Comparison of ENCODE assay signal across 9 cellular contexts in the genomic region with DNA sequence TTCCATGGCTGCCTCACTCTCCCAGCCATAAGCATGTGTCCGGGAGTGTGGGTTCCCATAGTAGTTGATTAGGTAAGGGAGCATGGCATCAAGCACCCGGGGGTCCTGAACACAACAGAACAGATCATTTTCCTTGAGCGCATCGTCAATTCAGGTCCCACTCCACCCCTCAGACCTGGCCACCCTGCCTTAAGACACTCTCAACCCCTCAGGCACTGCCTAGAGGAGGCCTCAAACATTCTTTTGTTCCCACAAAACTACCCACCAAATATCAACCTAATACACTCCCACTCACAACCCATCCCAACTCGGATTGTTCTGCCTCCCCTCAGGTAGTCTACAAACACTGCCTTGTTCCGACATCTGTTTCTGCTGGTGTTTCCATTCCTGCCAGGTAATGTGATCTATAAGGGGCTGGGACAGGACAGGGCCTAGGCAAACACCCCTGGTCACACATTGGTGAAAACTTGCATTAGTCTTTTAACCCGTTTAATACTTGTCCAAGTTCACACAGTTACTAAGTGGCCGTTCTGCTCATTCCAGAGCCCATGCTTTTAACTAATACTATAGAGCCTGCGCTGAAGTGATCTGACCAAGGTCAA. TPM values are rescaled to one million over a fixed set of nuclear protein-coding genes. Genes with fewer than 3 reads are reported as not detected.
A peak's percentile ranks its signal among the peaks of the same experiment; 100 is the strongest.
DNase-seq lines count a peak whose midpoint lies in the region; ATAC-seq and TF ChIP-seq lines count a peak whose summit lies in the region.
"Had no signal": no experiment of that assay in that cellular context is flagged by ENCODE, and none has a peak within 500 bp of the region (broad histone marks: within the 10 kb centered on the region; RNA-seq: fewer than 3 reads in every experiment).

No MANE protein-coding gene starts in this region.

- ATAC-seq in HG02884 (IDR thresholded peaks at IDR 0.05; ENCODE audit: unreplicated experiment): no peak

- H3K9ac ChIP-seq in OCI-LY3 (ENCODE audit: low read length): no peak overlapping the region; the same call in 1 of the 2 replicates

- H3K9me3 Mint-ChIP-seq in Caco-2 (ENCODE audit: unreplicated experiment): no peaks in the 10 kb centered on the region
- H3K9me3 Mint-ChIP-seq in endothelial cell (ENCODE audit: unreplicated experiment): no peaks in the 10 kb centered on the region

- peaks cover 40% of the 10 kb centered on the region for H3K79me2 ChIP-seq in OCI-LY3 (ENCODE audit: low read length)
- peaks cover 32% of the 10 kb centered on the region for H3K79me2 ChIP-seq in osteoblast (ENCODE audit: insufficient read depth, low read length)

- H2AFZ ChIP-seq in OCI-LY3 (ENCODE audit: low read depth, low read length) (no peak overlapping the region), osteoblast (ENCODE audit: low read length) (peak overlapping the region; percentile 77)

- H3K27me3 Mint-ChIP-seq in Caco-2 (ENCODE audit: insufficient read depth, unreplicated experiment) (no peaks in the 10 kb centered on the region), endothelial cell (ENCODE audit: unreplicated experiment) (peaks cover 10% of the 10 kb centered on the region)

- intact Hi-C loops in Caco-2 (cut with micrococcal nuclease; ENCODE audit: unreplicated experiment): loop anchor here (1.0 to 5.0 kb wide), 4 partner anchors 33 to 235 kb away; a partner anchor contains a TSS

- H3K36me3 Mint-ChIP-seq in Caco-2 (ENCODE audit: insufficient read depth, unreplicated experiment) (peaks cover 66% of the 10 kb centered on the region), endothelial cell (ENCODE audit: low read depth, unreplicated experiment) (peaks cover 17% of the 10 kb centered on the region)

- no peaks in the 10 kb centered on the region for H3K27me3 ChIP-seq in Caco-2 (replicated peaks; ENCODE audit: control insufficient read depth, insufficient read depth, low read length)
- no peaks in the 10 kb centered on the region for H3K27me3 ChIP-seq in OCI-LY3 (ENCODE audit: low read depth, low read length)
- H3K27me3 ChIP-seq in osteoblast (ENCODE audit: insufficient read depth, low read length): no peaks in the 10 kb centered on the region

- H3K27ac ChIP-seq in OCI-LY3 (ENCODE audit: low read length) (no peak overlapping the region), osteoblast (ENCODE audit: low read depth, low read length) (peak overlapping the region; percentile 92)

- peak overlapping the region; percentile 93 for H3K4me3 ChIP-seq in Caco-2 (ENCODE audit: low read depth, low read length)
- peak overlapping the region; percentile 80 for H3K4me3 ChIP-seq in OCI-LY3 (ENCODE audit: low read length)
- peak overlapping the region; percentile 95 for H3K4me3 ChIP-seq in osteoblast (ENCODE audit: insufficient read depth, low read length)

- peak overlapping the region; percentile 72 for H3K4me2 ChIP-seq in OCI-LY3 (ENCODE audit: low read length)
- H3K4me2 ChIP-seq in osteoblast (ENCODE audit: insufficient read depth, low read length): peak overlapping the region; percentile 99

- H3K4me1 ChIP-seq in Caco-2 (peaks cover 22% of the 10 kb centered on the region), OCI-LY3 (ENCODE audit: low read length) (peaks cover 19% of the 10 kb centered on the region), osteoblast (ENCODE audit: insufficient read depth, low read length) (peaks cover 22% of the 10 kb centered on the region)

- TF ChIP-seq CTCF in Caco-2 (IDR thresholded peaks at IDR 0.05; ENCODE audit: insufficient read depth in 1 of 2, low read depth in 1 of 2, low read length in 1 of 2, severe bottlenecking in 1 of 2, unreplicated experiment in 1 of 2) (no peak), OCI-LY3 (IDR thresholded peaks at IDR 0.05; ENCODE audit: low read depth, low read length) (no peak), endothelial cell (IDR thresholded peaks at IDR 0.05; ENCODE audit: unreplicated experiment) (no peak), osteoblast (IDR thresholded peaks at IDR 0.05; ENCODE audit: extremely low read depth, low read depth, low read length) (no peak)

- peak in 1 of 2 experiments; percentile 38 for DNase-seq in Caco-2
- DNase-seq in endothelial cell (ENCODE audit: low spot score): no peak
- peak; percentile 36 for DNase-seq in osteoblast (ENCODE audit: insufficient read length, low spot score, missing footprints)
- DNase-seq in NCI-H2171 treated with DMSO at 0.1 percent for 48 hours (lab: John Stamatoyannopoulos, UW): no peak
- no peak for DNase-seq in HEK293T (ENCODE audit: extremely low spot score)
- no peak for DNase-seq in hippocampal formation (lab: John Stamatoyannopoulos, UW)
- DNase-seq: NCI-H187 had no signal

- H3K4me3 Mint-ChIP-seq in Caco-2 (ENCODE audit: unreplicated experiment): peak overlapping the region; percentile 91
- H3K4me3 Mint-ChIP-seq in endothelial cell (ENCODE audit: unreplicated experiment): peak overlapping the region; percentile 95

- H4K20me1 ChIP-seq in OCI-LY3 (ENCODE audit: insufficient read depth, low read length) (0 out of 2 replicates have a peak, but pooled peaks cover 6% of the 10 kb centered on the region), osteoblast (ENCODE audit: insufficient read depth, low read length) (peaks cover 5% of the 10 kb centered on the region)

- POLR2A ChIA-PET in Caco-2 (lab: Charles Lee) (interaction anchor here (0.6 kb wide), 2 partner anchors 32 to 44 kb away, joined by 3 to 4 read pairs; a partner anchor contains a TSS), HEK293T (lab: Yijun Ruan, JAX) (no interaction called here)

- H3K36me3 ChIP-seq in Caco-2 (ENCODE audit: control insufficient read depth, insufficient read depth, low read length) (peaks cover 2% of the 10 kb centered on the region; the same call in 1 of the 2 replicates), OCI-LY3 (replicated peaks; ENCODE audit: low read depth, low read length) (peaks cover 21% of the 10 kb centered on the region), osteoblast (ENCODE audit: insufficient read depth, low read length) (peaks cover 26% of the 10 kb centered on the region)

- BruUV-seq in Caco-2 (replicated peaks; lab: Mats Ljungman, UMichigan): no TSS peak

- H3K9me3 ChIP-seq in Caco-2 (no peaks in the 10 kb centered on the region), OCI-LY3 (ENCODE audit: insufficient read depth, low read length) (no peaks in the 10 kb centered on the region), osteoblast (ENCODE audit: low read depth, low read length) (no peaks in the 10 kb centered on the region)

- H3K27ac Mint-ChIP-seq in Caco-2 (ENCODE audit: unreplicated experiment) (peak overlapping the region; percentile 85), endothelial cell (ENCODE audit: unreplicated experiment) (no peak overlapping the region)

- CTCF ChIA-PET in Caco-2 (lab: Charles Lee): interaction anchor here (0.6 to 0.9 kb wide), 2 partner anchors 186 to 317 kb away, joined by 3 read pairs; no protein-coding TSS in a partner anchor
- CTCF ChIA-PET in HEK293T (lab: Yijun Ruan, JAX): no interaction called here

- H3K4me1 Mint-ChIP-seq in Caco-2 (ENCODE audit: low read depth, unreplicated experiment) (peaks cover 25% of the 10 kb centered on the region), endothelial cell (ENCODE audit: unreplicated experiment) (peaks cover 30% of the 10 kb centered on the region)

TF ChIP-seq in HEK293T, 16 proteins besides CTCF, POLR2A, EP300 and RAD21:
- TF ChIP-seq FOXK2 (IDR thresholded peaks at IDR 0.05) (no peak), FOXM1 (IDR thresholded peaks at IDR 0.05; ENCODE audit: borderline replicate concordance) (no peak), HDGF (IDR thresholded peaks at IDR 0.05; ENCODE audit: borderline replicate concordance) (no peak), ARNT (IDR thresholded peaks at IDR 0.05) (no peak), BHLHE40 (IDR thresholded peaks at IDR 0.05; ENCODE audit: borderline replicate concordance) (no peak), L3MBTL2 (conservative IDR thresholded peaks at IDR 0.05) (no peak), SP1 (IDR thresholded peaks at IDR 0.05) (no peak), TARDBP (IDR thresholded peaks at IDR 0.05) (no peak), ELF4 (IDR thresholded peaks at IDR 0.05) (no peak), SUZ12 (IDR thresholded peaks at IDR 0.05) (no peak)
- TF ChIP-seq, protein P1, sequence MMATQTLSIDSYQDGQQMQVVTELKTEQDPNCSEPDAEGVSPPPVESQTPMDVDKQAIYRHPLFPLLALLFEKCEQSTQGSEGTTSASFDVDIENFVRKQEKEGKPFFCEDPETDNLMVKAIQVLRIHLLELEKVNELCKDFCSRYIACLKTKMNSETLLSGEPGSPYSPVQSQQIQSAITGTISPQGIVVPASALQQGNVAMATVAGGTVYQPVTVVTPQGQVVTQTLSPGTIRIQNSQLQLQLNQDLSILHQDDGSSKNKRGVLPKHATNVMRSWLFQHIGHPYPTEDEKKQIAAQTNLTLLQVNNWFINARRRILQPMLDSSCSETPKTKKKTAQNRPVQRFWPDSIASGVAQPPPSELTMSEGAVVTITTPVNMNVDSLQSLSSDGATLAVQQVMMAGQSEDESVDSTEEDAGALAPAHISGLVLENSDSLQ (IDR thresholded peaks at IDR 0.05): no peak
TF ChIP-seq in HEK293T: peak in this region for 0.

RNA-seq across cellular contexts. Expression of a gene that starts 1.4 kb away (rescaled TPM):
- 69.8 and 77.1 TPM in 2 replicates for total RNA-seq in Caco-2 (2022)
- 18.3 TPM for total RNA-seq in endothelial cell (ENCODE audit: unreplicated experiment)
- 21.7 and 29.5 TPM in 2 replicates for total RNA-seq in osteoblast

RNA-seq across cellular contexts. Expression of a gene that starts 1.4 kb away (rescaled TPM):
- 354 and 357 TPM in 2 replicates for total RNA-seq in Caco-2 (2022)
- total RNA-seq in endothelial cell (ENCODE audit: unreplicated experiment): 159 TPM
- total RNA-seq in osteoblast: 108 and 124 TPM in 2 replicates

RNA-seq across cellular contexts. Expression of a gene that starts 33.1 kb away (rescaled TPM):
- 815 and 833 TPM in 2 replicates for total RNA-seq in Caco-2 (2022)
- total RNA-seq in endothelial cell (ENCODE audit: unreplicated experiment): 233 TPM
- total RNA-seq in osteoblast: 165 and 166 TPM in 2 replicates

RNA-seq across cellular contexts. Expression of a gene that starts 33.1 kb away (rescaled TPM):
- total RNA-seq in Caco-2 (2022) (146 and 147 TPM in 2 replicates), endothelial cell (ENCODE audit: unreplicated experiment) (121 TPM), osteoblast (57.8 and 62.6 TPM in 2 replicates)

RNA-seq across cellular contexts. Expression of a gene that starts 44.3 kb away (rescaled TPM):
- total RNA-seq in Caco-2 (2022): 750 and 777 TPM in 2 replicates
- total RNA-seq in endothelial cell (ENCODE audit: unreplicated experiment): 308 TPM
- 274 and 300 TPM in 2 replicates for total RNA-seq in osteoblast
